18 cellular contexts compared by ENCODE assay signal in the genomic region with DNA sequence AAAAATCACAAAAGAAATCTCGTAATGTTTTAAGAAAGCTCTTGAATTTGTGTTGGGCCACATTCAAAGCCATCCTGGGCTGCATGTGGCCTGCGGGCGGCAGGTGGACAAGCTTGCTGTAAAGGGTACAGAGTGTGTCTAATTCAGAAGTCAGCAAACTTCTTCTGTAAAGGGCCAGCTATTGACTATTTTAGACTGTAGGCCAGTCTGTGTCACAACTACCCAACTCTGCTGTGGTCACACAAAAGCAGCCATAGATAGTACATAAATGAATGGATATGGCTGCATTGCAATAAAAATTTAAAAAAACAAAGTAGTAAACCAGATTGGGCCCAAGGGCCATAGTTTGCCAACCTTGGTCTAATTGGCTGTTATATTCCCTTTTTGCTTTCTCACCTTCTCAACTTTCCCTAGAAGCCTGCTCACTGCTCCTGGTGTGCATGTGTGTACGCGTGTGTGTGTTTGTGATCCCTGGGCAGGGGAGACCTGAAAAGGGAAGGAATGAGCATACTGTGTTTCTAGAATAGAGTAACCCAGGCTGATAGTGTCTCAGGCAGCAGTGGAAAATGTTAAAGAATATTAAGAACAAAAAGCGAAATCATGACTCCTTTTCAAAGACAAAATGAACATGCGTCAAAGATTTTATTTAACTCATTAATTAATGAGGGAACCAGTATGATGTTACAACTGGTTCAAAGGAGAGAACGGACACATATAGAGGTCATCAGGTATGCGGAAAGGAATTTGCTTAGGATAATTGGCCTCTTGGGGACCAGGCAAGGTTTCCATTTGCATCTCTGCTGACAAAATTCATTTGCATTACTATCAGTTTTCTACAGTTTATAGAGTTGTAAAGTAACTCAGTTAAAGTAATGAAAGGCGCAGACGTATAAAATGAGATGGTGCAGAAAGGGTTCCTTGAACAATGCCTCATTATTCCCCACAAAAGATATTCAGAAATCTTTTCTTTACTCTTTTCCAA.
DNase-seq lines count a peak whose midpoint lies in the region; ATAC-seq, FAIRE-seq and TF ChIP-seq lines count a peak whose summit lies in the region.
"Had no signal": no experiment of that assay in that cellular context is flagged by ENCODE, and none has a peak within 500 bp of the region (broad histone marks: within the 10 kb centered on the region; RNA-seq: fewer than 3 reads in every experiment).

No MANE protein-coding gene starts in this region.

- in situ Hi-C loops in HepG2 (cut with HindIII; ENCODE audit: extremely low pct_ligation_motif_present, low pct_unique_long_range_greater_than_20kb) = no loop called here

- H2AFZ ChIP-seq in H9 (ENCODE audit: low read length) (no peak overlapping the region), HepG2 (ENCODE audit: low read length) (no peak overlapping the region)

- H3K27ac Mint-ChIP-seq in H9 = peak overlapping the region; percentile 85 to 99 (median 97)
- H3K27ac Mint-ChIP-seq in mesothelial cell of epicardium = peak overlapping the region; percentile 22
- H3K27ac Mint-ChIP-seq: CD8-positive, alpha-beta T cell had no signal

- no peaks in the 10 kb centered on the region for H3K36me3 ChIP-seq in HepG2 (replicated peaks in 1 of 2; ENCODE audit: control insufficient read depth in 1 of 2, insufficient read depth in 2 of 2, low read length in 2 of 2)
- no peaks in the 10 kb centered on the region for H3K36me3 ChIP-seq in BE2C

- H4K5ac ChIP-seq in H9 (ENCODE audit: insufficient read length, low read depth, low read length) = no peak overlapping the region

- no peak overlapping the region for H3K23ac ChIP-seq in H9 (ENCODE audit: insufficient read length, low read depth, low read length)

- H3K18ac ChIP-seq in H9 (ENCODE audit: insufficient read length, low read depth, low read length) = peak overlapping the region; percentile 77

- H4K91ac ChIP-seq in H9 (ENCODE audit: insufficient read length, low read depth, low read length) = no peak overlapping the region

- H3K4me3 ChIP-seq in HepG2 (replicated peaks in 1 of 3; ENCODE audit: insufficient read depth in 1 of 3, low read depth in 2 of 3, low read length in 3 of 3) (no peak overlapping the region), BE2C (ENCODE audit: low read depth, low read length) (no peak overlapping the region)

- H2BK120ac ChIP-seq in H9 (ENCODE audit: low read depth, low read length, poor library complexity, severe bottlenecking) = no peak overlapping the region

- ATAC-seq in HepG2 (no peak), Right ventricle myocardium superior (ENCODE audit: poor library complexity) (no peak)
- ATAC-seq: CD8-positive, alpha-beta T cell; Panc1 had no signal

- H3K27me3 ChIP-seq in H9 (ENCODE audit: insufficient read depth, low read length) = no peaks in the 10 kb centered on the region
- no peaks in the 10 kb centered on the region for H3K27me3 ChIP-seq in HepG2 (ENCODE audit: control insufficient read depth in 1 of 2, insufficient read depth in 2 of 2, low read length in 2 of 2)
- no peaks in the 10 kb centered on the region for H3K27me3 ChIP-seq in BE2C

- H3T11ph ChIP-seq in H9 (ENCODE audit: low read length) = no peak overlapping the region

- TF ChIP-seq CTCF in H9 (conservative IDR thresholded peaks at IDR 0.05) = no peak
- TF ChIP-seq CTCF in mesothelial cell of epicardium (IDR thresholded peaks at IDR 0.05; ENCODE audit: unreplicated experiment) = no peak
- no peak for TF ChIP-seq CTCF in HepG2 (CRISPR knock-in tag; IDR thresholded peaks at IDR 0.05)
- TF ChIP-seq CTCF in BE2C (IDR thresholded peaks at IDR 0.05; ENCODE audit: low read depth, low read length) = no peak

- no peak overlapping the region for H2BK5ac ChIP-seq in H9 (ENCODE audit: insufficient read length, low read length)

- DNase-seq in H9 = no peak
- peak; percentile 95 to 97 for DNase-seq in NCI-H526 (lab: John Stamatoyannopoulos, UW)
- DNase-seq in epithelial cell of prostate (ENCODE audit: low read depth, low spot score) = no peak
- DNase-seq in mesothelial cell of epicardium (ENCODE audit: low spot score in 2 of 2, unreplicated experiment in 2 of 2) = no peak
- no peak for DNase-seq in nucleus accumbens (lab: John Stamatoyannopoulos, UW)
- no peak for DNase-seq in HepG2 (ENCODE audit: low spot score)
- no peak for DNase-seq in BE2C
- no peak for DNase-seq in Right ventricle myocardium superior
- DNase-seq: CD8-positive, alpha-beta T cell; DND-41; GF-D8; NCI-H2081 treated with DMSO at 0.1 percent for 48 hours; NCI-H446; NCI-H774; SHP77 had no signal

- H4K20me1 ChIP-seq in H9 (ENCODE audit: control insufficient read depth, insufficient read depth, insufficient read length) (no peaks in the 10 kb centered on the region), HepG2 (ENCODE audit: insufficient read depth, low read length) (no peaks in the 10 kb centered on the region)

- peak overlapping the region; percentile 50 for H3K4me2 ChIP-seq in H9 (ENCODE audit: insufficient read depth, insufficient read length, low read length)
- no peak overlapping the region for H3K4me2 ChIP-seq in HepG2 (ENCODE audit: low read depth, low read length)

- no peak for TF ChIP-seq EP300 in HepG2 (IDR thresholded peaks at IDR 0.05; ENCODE audit: low read depth in 2 of 2, low read length in 2 of 2)
- no peak for TF ChIP-seq EP300 in HepG2 (CRISPR knock-in tag; IDR thresholded peaks at IDR 0.05; ENCODE audit: borderline replicate concordance)

- H3K36me3 Mint-ChIP-seq in H9 (ENCODE audit: insufficient read depth in 1 of 3, low read depth in 3 of 3) (peaks cover 4 to 7% (median 7%) of the 10 kb centered on the region in 3 experiments; a peak in 4 of 7 replicates), mesothelial cell of epicardium (peaks cover 12% of the 10 kb centered on the region)
- H3K36me3 Mint-ChIP-seq: CD8-positive, alpha-beta T cell had no signal

- no peaks in the 10 kb centered on the region for H3K23me2 ChIP-seq in H9 (ENCODE audit: insufficient read length, low read depth, low read length, poor library complexity, severe bottlenecking)

- H3K79me2 ChIP-seq in H9 (ENCODE audit: insufficient read depth, low read length) (no peaks in the 10 kb centered on the region), HepG2 (ENCODE audit: insufficient read depth, low read length) (no peaks in the 10 kb centered on the region)

- peaks cover 16% of the 10 kb centered on the region for H3K4me1 ChIP-seq in H9 (ENCODE audit: insufficient read depth, low read length)
- peaks cover 12% of the 10 kb centered on the region for H3K4me1 ChIP-seq in HepG2 (ENCODE audit: insufficient read depth, low read length)
- no peaks in the 10 kb centered on the region for H3K4me1 ChIP-seq in BE2C

- TF ChIP-seq RAD21 in HepG2 (CRISPR knock-in tag; IDR thresholded peaks at IDR 0.05) = no peak

- no CpG with 5 or more reads among the region's 11 CpGs for WGBS in H9 (ENCODE audit: extremely low coverage, insufficient read length, low lambda C conversion rate)
- WGBS in HepG2 (ENCODE audit: low lambda C conversion rate) = 74% methylated on average over 11 of the region's 11 CpGs

- no peak overlapping the region for H3K4ac ChIP-seq in H9 (ENCODE audit: low read depth, low read length)

- no peak overlapping the region for H3K56ac ChIP-seq in H9 (ENCODE audit: insufficient read length, low read depth, low read length)

- intact Hi-C loops in HepG2 (cut with micrococcal nuclease; ENCODE audit: unreplicated experiment) (no loop called here), Right ventricle myocardium superior (cut with DNase I) (no loop called here)

- no peaks in the 10 kb centered on the region for H3K79me1 ChIP-seq in H9 (ENCODE audit: insufficient read depth, low read depth, low read length, poor library complexity, severe bottlenecking)

- H2AK5ac ChIP-seq in H9 (ENCODE audit: insufficient read length, low read length) = no peak overlapping the region

- no peak overlapping the region for H2BK20ac ChIP-seq in H9 (ENCODE audit: low read depth, low read length, poor library complexity, severe bottlenecking)

- no peaks in the 10 kb centered on the region for H3K9me3 ChIP-seq in H9 (ENCODE audit: control insufficient read depth, low read depth, low read length)
- no peaks in the 10 kb centered on the region for H3K9me3 ChIP-seq in HepG2 (ENCODE audit: low read length)
- H3K9me3 ChIP-seq in BE2C = no peaks in the 10 kb centered on the region

- H3K9me3 Mint-ChIP-seq in H9 = no peaks in the 10 kb centered on the region; a peak in 1 of 5 replicates
- H3K9me3 Mint-ChIP-seq in mesothelial cell of epicardium = no peaks in the 10 kb centered on the region
- H3K9me3 Mint-ChIP-seq: CD8-positive, alpha-beta T cell had no signal

- CTCF ChIA-PET in HepG2 (lab: Yijun Ruan, JAX; ENCODE audit: low intra/inter-chr PET ratio, low total read pairs) = no interaction called here

- H4K8ac ChIP-seq in H9 (replicated peaks; ENCODE audit: insufficient read length, low read depth, low read length) = no peak overlapping the region

- H3K9ac ChIP-seq in H9 (ENCODE audit: extremely low read depth, insufficient read length, low read length) (no peak overlapping the region), HepG2 (ENCODE audit: insufficient read depth, low read depth, low read length) (no peak overlapping the region)

- no peak for TF ChIP-seq POLR2A in HepG2 (IDR thresholded peaks at IDR 0.05; ENCODE audit: insufficient read depth in 1 of 2, low read depth in 2 of 2, low read length in 2 of 2)

- FAIRE-seq in HepG2 (lab: Jason Lieb, UNC) = no peak
- FAIRE-seq: D721Med, GM19239 had no signal

- H3K4me3 Mint-ChIP-seq in H9 = peak overlapping the region in 1 of 2 experiments; percentile 15; a peak in 2 of 5 replicates
- no peak overlapping the region for H3K4me3 Mint-ChIP-seq in mesothelial cell of epicardium
- H3K4me3 Mint-ChIP-seq: CD8-positive, alpha-beta T cell had no signal

- no TSS peak for BruUV-seq in HepG2 (replicated peaks; lab: Mats Ljungman, UMichigan)

- H3K27ac ChIP-seq in H9 (ENCODE audit: insufficient read length, low read depth, low read length) (peak overlapping the region; percentile 75), epithelial cell of prostate (peak overlapping the region; percentile 42), HepG2 (ENCODE audit: extremely low read length, insufficient read depth, low read length) (no peak overlapping the region)

- H3K27me3 Mint-ChIP-seq in H9 (ENCODE audit: low read depth) (no peaks in the 10 kb centered on the region), mesothelial cell of epicardium (ENCODE audit: low read depth) (no peaks in the 10 kb centered on the region)

- no peak overlapping the region for H2BK12ac ChIP-seq in H9 (ENCODE audit: insufficient read length, low read depth, low read length)

- POLR2A ChIA-PET in HepG2 (lab: Yijun Ruan, JAX) = no interaction called here

- H3K14ac ChIP-seq in H9 (ENCODE audit: insufficient read depth, low read length) = no peak overlapping the region

- no peak overlapping the region for H2BK15ac ChIP-seq in H9 (ENCODE audit: low read depth, low read length)

- H3K4me1 Mint-ChIP-seq in H9 (peaks cover 41 to 43% of the 10 kb centered on the region in 2 experiments), mesothelial cell of epicardium (peaks cover 21% of the 10 kb centered on the region)

TF ChIP-seq in HepG2, 621 proteins besides CTCF, POLR2A, EP300 and RAD21 (continues in another document):
- TF ChIP-seq PHF8 (CRISPR knock-in tag; IDR thresholded peaks at IDR 0.05) (no peak), ZNF136 (CRISPR knock-in tag; IDR thresholded peaks at IDR 0.05; ENCODE audit: low read depth) (no peak), KAT2B (IDR thresholded peaks at IDR 0.05; ENCODE audit: borderline replicate concordance, low read depth, low read length) (no peak), SMAD1 (CRISPR knock-in tag; IDR thresholded peaks at IDR 0.05; ENCODE audit: borderline replicate concordance, low read depth) (no peak)

Comparison
In these comparisons a context has a peak if more than half of its experiments do, and no peak if none do; other contexts are left out.
1. DNase-seq: peak in NCI-H526 (2 of 2); none in H9 (single experiment), epithelial cell of prostate (single experiment), mesothelial cell of epicardium (0 of 2), nucleus accumbens (0 of 56), HepG2 (single experiment), BE2C (single experiment) and Right ventricle myocardium superior (single experiment).